Comparison of ENCODE assay signal across 1 cellular context in genomic region chr7:37510043-37510634, GRCh38.
TF ChIP-seq lines count a peak whose summit lies in the region.

No MANE protein-coding gene starts in this region.

TF ChIP-seq in HCT116, 20 proteins besides CTCF, POLR2A, EP300 and RAD21 (continued from another document):
- TF ChIP-seq MAX (IDR thresholded peaks at IDR 0.05) = no peak
- TF ChIP-seq ELF1 (IDR thresholded peaks at IDR 0.05; ENCODE audit: borderline replicate concordance, low read depth) = no peak
TF ChIP-seq in HCT116: peak in this region for 0.
